ENCODE assay signal across 25 cellular contexts in the genomic region with DNA sequence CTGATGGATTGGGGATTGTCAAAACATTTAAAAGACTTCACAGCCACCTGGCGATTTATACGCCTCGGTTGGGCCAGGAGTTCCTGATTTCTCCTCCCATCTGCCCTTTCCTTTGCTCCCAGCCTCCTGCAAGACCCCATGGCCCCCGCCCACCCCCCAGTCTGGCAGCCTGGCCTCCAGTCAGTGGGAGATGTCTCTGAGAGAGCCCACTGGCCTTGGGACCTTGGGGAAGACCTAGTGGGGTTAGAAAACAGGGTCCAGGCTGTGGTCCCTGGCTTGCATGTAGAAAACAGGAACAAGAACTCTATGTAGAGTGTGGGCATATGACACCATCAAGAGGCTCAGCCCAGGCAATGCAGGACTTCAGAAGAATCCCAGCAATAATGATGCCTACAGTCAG.
"Had no signal": no experiment of that assay in that cellular context is flagged by ENCODE, and none has a peak within 500 bp of the region (broad histone marks: within the 10 kb centered on the region; RNA-seq: fewer than 3 reads in every experiment).

No MANE protein-coding gene starts in this region.

- H3K27ac ChIP-seq: hepatocyte, left lung, neutrophil, parathyroid adenoma, right lobe of liver, stomach, thyroid gland had no signal

- H3K9me3 ChIP-seq: neutrophil, right lobe of liver, thyroid gland had no signal

- DNase-seq: cortex of kidney; effector memory CD8-positive, alpha-beta T cell; erythroblast; kidney; left lung; mesenchymal stem cell; mucosa of descending colon; naive B cell; right lobe of liver; small intestine; stimulated activated CD4-positive, alpha-beta T cell treated with anti-CD3 and anti-CD28 coated beads, Interleukin-12 subunit alpha, Interleukin-12 subunit beta, amount 100 ng/mL, for 4 hours; stimulated activated CD4-positive, alpha-beta T cell treated with anti-CD3 and anti-CD28 coated beads, Interleukin-2, amount 100 ng/mL, for 24 hours; stimulated activated CD4-positive, alpha-beta T cell treated with anti-CD3 and anti-CD28 coated beads, Interleukin-4, amount 100 ng/mL, for 24 hours; stimulated activated naive CD4-positive, alpha-beta T cell treated with Interleukin-2 at 50 U/mL for 16 hours; stomach; thyroid gland had no signal

- H3K27me3 ChIP-seq: hepatocyte, left lung, neutrophil, right lobe of liver, stomach, thyroid gland had no signal

- H3K79me2 ChIP-seq: hepatocyte, parathyroid adenoma had no signal

- H3K36me3 Mint-ChIP-seq: mesothelial cell of epicardium; stimulated activated effector memory CD8-positive, alpha-beta T cell treated with anti-CD3 and anti-CD28 coated beads, Interleukin-12 subunit alpha, Interleukin-12 subunit beta, amount 100 ng/mL, for 72 hours; type B pancreatic cell had no signal

- ATAC-seq: effector memory CD8-positive, alpha-beta T cell; left lung; mucosa of descending colon; natural killer cell treated with Interleukin-12 subunit alpha and Interleukin-12 subunit beta and Interleukin-15 and Interleukin-18, amount 100 ng/mL, for 72 hours; right lobe of liver; stimulated activated effector memory CD8-positive, alpha-beta T cell treated with anti-CD3 and anti-CD28 coated beads, Interleukin-12 subunit alpha, Interleukin-12 subunit beta, amount 100 ng/mL, for 72 hours had no signal

- H3K4me2 ChIP-seq: hepatocyte had no signal

- H3K4me1 Mint-ChIP-seq: mesothelial cell of epicardium; neural crest cell; stimulated activated effector memory CD8-positive, alpha-beta T cell treated with anti-CD3 and anti-CD28 coated beads, Interleukin-12 subunit alpha, Interleukin-12 subunit beta, amount 100 ng/mL, for 72 hours had no signal

- H3K4me1 ChIP-seq: left lung, parathyroid adenoma, right lobe of liver, stomach, thyroid gland had no signal

- H3K27ac Mint-ChIP-seq: effector memory CD8-positive, alpha-beta T cell; mesothelial cell of epicardium; naive B cell; natural killer cell treated with Interleukin-12 subunit alpha and Interleukin-12 subunit beta and Interleukin-15 and Interleukin-18, amount 100 ng/mL, for 72 hours; progenitor cell of endocrine pancreas; stimulated activated effector memory CD8-positive, alpha-beta T cell treated with anti-CD3 and anti-CD28 coated beads, Interleukin-12 subunit alpha, Interleukin-12 subunit beta, amount 100 ng/mL, for 72 hours; type B pancreatic cell had no signal

- H3K36me3 ChIP-seq: left lung, neutrophil, right lobe of liver, stomach, thyroid gland had no signal

- H3K9ac ChIP-seq: parathyroid adenoma had no signal

- H3K4me3 Mint-ChIP-seq: effector memory CD8-positive, alpha-beta T cell; mesothelial cell of epicardium; natural killer cell treated with Interleukin-12 subunit alpha and Interleukin-12 subunit beta and Interleukin-15 and Interleukin-18, amount 100 ng/mL, for 72 hours; neural crest cell; stimulated activated effector memory CD8-positive, alpha-beta T cell treated with anti-CD3 and anti-CD28 coated beads, Interleukin-12 subunit alpha, Interleukin-12 subunit beta, amount 100 ng/mL, for 72 hours; type B pancreatic cell had no signal

- H2AFZ ChIP-seq: hepatocyte, parathyroid adenoma had no signal

- H3K4me3 ChIP-seq: hepatocyte, left lung, mucosa of descending colon, right lobe of liver, stomach, thyroid gland had no signal
